In genomic region chrX:107826286-107827136, GRCh38 we compare ENCODE assay signal across 8 cellular contexts. TPM values are rescaled to one million over a fixed set of nuclear protein-coding genes. Genes with fewer than 3 reads are reported as not detected.
A peak's percentile ranks its signal among the peaks of the same experiment; 100 is the strongest.
DNase-seq lines count a peak whose midpoint lies in the region; ATAC-seq and TF ChIP-seq lines count a peak whose summit lies in the region.

No MANE protein-coding gene starts in this region.

- TF ChIP-seq CTCF in retinal pigment epithelial cell (conservative IDR thresholded peaks at IDR 0.05; ENCODE audit: low read depth, low read length) = no peak

- H3K4me3 ChIP-seq in retinal pigment epithelial cell (ENCODE audit: low read length) = peak overlapping the region; percentile 35

- peak; percentile 59 for ATAC-seq in HG03175 (IDR thresholded peaks at IDR 0.05; ENCODE audit: unreplicated experiment)

- DNase-seq in NCI-H2081 (lab: John Stamatoyannopoulos, UW) (peak; percentile 42 to 69), NCI-H2081 treated with DMSO at 0.1 percent for 48 hours (lab: John Stamatoyannopoulos, UW) (no peak), SK-N-DZ (ENCODE audit: low spot score) (peak; percentile 7), anterior cingulate cortex (lab: John Stamatoyannopoulos, UW) (peak in 39 of 58 donors; percentile 0 to 46 (median 10)), hypothalamus (lab: John Stamatoyannopoulos, UW) (peak in 38 of 51 donors; percentile 0 to 51 (median 16)), retinal pigment epithelial cell (ENCODE audit: low read depth) (no peak), NCI-H774 (lab: John Stamatoyannopoulos, UW) (no peak)

RNA-seq across cellular contexts. Expression of gene MID2, which starts 0.8 kb away (rescaled TPM):
- polyA plus RNA-seq in SK-N-DZ (2014; cell fraction: cytosol; rRNA removed) = not detected in 2 replicates
- not detected in 2 replicates for polyA plus RNA-seq in SK-N-DZ (2014; cell fraction: nucleus; rRNA removed)

RNA-seq across cellular contexts. Expression of gene NCBP2L, which starts 49.0 kb away (rescaled TPM):
- polyA plus RNA-seq in SK-N-DZ (2014; cell fraction: cytosol; rRNA removed) = not detected in 2 replicates
- polyA plus RNA-seq in SK-N-DZ (2014; cell fraction: nucleus; rRNA removed) = not detected in 2 replicates

RNA-seq across cellular contexts. Expression of gene TSC22D3, which starts 50.9 kb away (rescaled TPM):
- polyA plus RNA-seq in SK-N-DZ (2014; cell fraction: cytosol; rRNA removed) = 47.0 and 48.2 TPM in 2 replicates
- polyA plus RNA-seq in SK-N-DZ (2014; cell fraction: nucleus; rRNA removed) = 19.2 and 26.6 TPM in 2 replicates

Comparison
In these comparisons a context has a peak if more than half of its experiments do, and no peak if none do; other contexts are left out.
1. DNase-seq: peak in NCI-H2081 (2 of 2), SK-N-DZ (single experiment), anterior cingulate cortex (39 of 58) and hypothalamus (38 of 51); none in NCI-H2081 treated with DMSO at 0.1 percent for 48 hours (single experiment), retinal pigment epithelial cell (single experiment) and NCI-H774 (single experiment).